20 cellular contexts compared by ENCODE assay signal in the genomic region with DNA sequence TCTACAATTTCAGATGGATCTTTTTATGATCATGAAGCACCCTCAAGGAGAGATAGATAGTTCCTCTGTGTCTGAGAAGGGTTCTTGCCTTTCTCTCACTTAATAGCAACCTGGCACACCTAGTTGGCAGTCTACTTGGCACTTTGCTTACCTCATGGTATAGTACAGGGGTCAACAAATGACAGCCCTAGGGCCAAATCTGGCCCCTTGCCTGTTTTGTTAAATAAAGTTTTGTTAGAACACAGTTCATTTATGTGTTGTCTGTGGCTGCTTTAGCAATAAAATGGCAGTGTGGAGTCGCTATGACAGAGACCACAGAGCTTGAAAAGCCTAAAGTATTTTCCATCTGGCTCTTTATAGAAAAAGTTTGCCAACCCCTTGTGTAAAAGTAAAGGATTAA.
"Had no signal": no experiment of that assay in that cellular context is flagged by ENCODE, and none has a peak within 500 bp of the region (broad histone marks: within the 10 kb centered on the region; RNA-seq: fewer than 3 reads in every experiment).

No MANE protein-coding gene starts in this region.

- ATAC-seq: activated CD4-positive, CD25-positive, alpha-beta regulatory T cell treated with anti-CD3 and anti-CD28 coated beads, Interleukin-2, amount 50 U/mL, for 24 hours; activated CD8-positive, alpha-beta T cell treated with anti-CD3 and anti-CD28 coated beads for 36 hours had no signal

- DNase-seq: activated CD4-positive, alpha-beta T cell treated with anti-CD3 and anti-CD28 coated beads for 4 hours; activated CD8-positive, alpha-beta memory T cell treated with anti-CD3 and anti-CD28 coated beads, Interleukin-2, amount 50 U/mL, for 4 hours; activated CD8-positive, alpha-beta T cell treated with anti-CD3 and anti-CD28 coated beads for 36 hours; amniotic stem cell; brain microvascular endothelial cell; Karpas-422; NCI-H1092 treated with DMSO at 0.1 percent for 48 hours; NCI-H1417 treated with DMSO at 0.1 percent for 48 hours; NCI-H2029; NCI-H2107; NCI-H2171 treated with DMSO at 0.1 percent for 48 hours; NCI-H226; NCI-H510A; NCI-H526 treated with DMSO at 0.1 percent for 48 hours; NCI-H82; Peyer's patch; SHP77 treated with DMSO at 0.1 percent for 48 hours had no signal

- H3K27ac ChIP-seq: ascending aorta, brain microvascular endothelial cell, cardiac muscle cell, Peyer's patch had no signal

- H3K27me3 ChIP-seq: ascending aorta, brain microvascular endothelial cell, cardiac muscle cell, Peyer's patch had no signal

- H3K9me3 ChIP-seq: ascending aorta, Peyer's patch had no signal

- H3K4me3 ChIP-seq: ascending aorta, cardiac muscle cell, Peyer's patch had no signal

- H3K36me3 ChIP-seq: ascending aorta, brain microvascular endothelial cell, cardiac muscle cell, Peyer's patch had no signal
